Comparison of ENCODE assay signal across 9 cellular contexts in the genomic region with DNA sequence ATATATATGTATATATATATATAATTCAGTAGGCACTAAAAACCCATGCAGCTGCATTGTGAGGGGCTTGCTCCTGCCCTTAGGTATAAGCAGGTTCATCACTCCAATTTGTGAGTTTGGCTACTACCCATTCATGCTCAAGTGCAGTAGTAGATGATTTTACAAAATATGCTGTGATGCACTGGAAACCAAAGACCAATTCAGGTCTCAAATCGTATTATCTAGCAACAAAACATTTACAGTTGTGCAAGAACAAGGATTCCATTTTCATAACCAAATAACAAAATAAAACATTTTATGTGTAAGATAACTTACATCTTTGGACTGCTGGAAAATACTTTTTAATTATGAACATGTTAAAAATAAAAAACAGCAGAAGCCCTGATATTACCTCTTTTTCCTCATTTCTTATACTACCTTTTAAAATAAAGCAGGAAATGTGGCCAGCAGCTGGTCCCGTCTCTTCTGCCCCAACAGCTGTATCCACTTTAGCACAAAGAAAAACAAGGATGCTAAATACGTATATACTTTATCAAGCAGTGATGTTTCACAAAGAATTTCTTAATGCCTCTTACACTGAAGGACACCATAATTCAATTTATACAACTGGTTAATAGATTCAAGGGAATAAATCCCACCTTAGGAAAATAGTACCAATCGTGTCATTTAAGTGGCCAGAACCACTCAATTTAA. TPM values are rescaled to one million over a fixed set of nuclear protein-coding genes. Genes with fewer than 3 reads are reported as not detected.
A peak's percentile ranks its signal among the peaks of the same experiment; 100 is the strongest.
DNase-seq lines count a peak whose midpoint lies in the region; ATAC-seq, FAIRE-seq and TF ChIP-seq lines count a peak whose summit lies in the region.
"Had no signal": no experiment of that assay in that cellular context is flagged by ENCODE, and none has a peak within 500 bp of the region (broad histone marks: within the 10 kb centered on the region; RNA-seq: fewer than 3 reads in every experiment).

No MANE protein-coding gene starts in this region.

- H3K4me1 ChIP-seq in CD8-positive, alpha-beta T cell (ENCODE audit: insufficient read depth, low read length): peaks cover 48% of the 10 kb centered on the region
- no peaks in the 10 kb centered on the region for H3K4me1 ChIP-seq in NT2/D1 (ENCODE audit: insufficient read depth, insufficient read length)
- peaks cover 0 to 3% (median 0%) of the 10 kb centered on the region in 4 experiments; a peak in 3 of 7 replicates for H3K4me1 ChIP-seq in H1 (replicated peaks in 1 of 4; ENCODE audit: control insufficient read depth in 3 of 4, insufficient read depth in 4 of 4, low read length in 3 of 4)
- peaks cover 0 to 10% of the 10 kb centered on the region in 2 donors for H3K4me1 ChIP-seq in neuronal stem cell (ENCODE audit: control insufficient read depth in 2 of 2, insufficient read depth in 1 of 2, low read depth in 1 of 2, low read length in 2 of 2)

- peaks cover 9% of the 10 kb centered on the region for H3K36me3 ChIP-seq in CD8-positive, alpha-beta T cell (ENCODE audit: insufficient read depth, low read length)
- peaks cover 60% of the 10 kb centered on the region for H3K36me3 ChIP-seq in NT2/D1 (ENCODE audit: insufficient read depth, insufficient read length, low read length)
- peaks cover 0 to 55% (median 14%) of the 10 kb centered on the region in 4 experiments; a peak in 4 of 8 replicates for H3K36me3 ChIP-seq in H1 (ENCODE audit: control insufficient read depth in 2 of 4, insufficient read depth in 4 of 4, low read length in 3 of 4)
- peaks cover 3 to 66% of the 10 kb centered on the region in 2 donors for H3K36me3 ChIP-seq in neuronal stem cell (replicated peaks in 1 of 2; ENCODE audit: control insufficient read depth in 2 of 2, insufficient read depth in 2 of 2, low read length in 2 of 2)

- no peak for TF ChIP-seq RAD21 in H1 (IDR thresholded peaks at IDR 0.05 in 1 of 2, conservative IDR thresholded peaks at IDR 0.05 in 1 of 2; ENCODE audit: low read depth in 2 of 2, low read length in 2 of 2)

- TF ChIP-seq POLR2A in H1 (IDR thresholded peaks at IDR 0.05; ENCODE audit: control extremely low read depth in 1 of 2, low read depth in 2 of 2, low read length in 2 of 2): no peak

- ATAC-seq in CD8-positive, alpha-beta T cell: no peak
- no peak for ATAC-seq in GM19455 (IDR thresholded peaks at IDR 0.05; ENCODE audit: unreplicated experiment)
- ATAC-seq in GM19023 (IDR thresholded peaks at IDR 0.05; ENCODE audit: unreplicated experiment): no peak

- TF ChIP-seq CTCF in CD8-positive, alpha-beta T cell (IDR thresholded peaks at IDR 0.05): no peak
- TF ChIP-seq CTCF in H1 (IDR thresholded peaks at IDR 0.05; ENCODE audit: control extremely low read depth in 1 of 3, insufficient read depth in 1 of 3, low read depth in 1 of 3, low read length in 3 of 3): no peak

- no peak overlapping the region for H3K4me3 ChIP-seq in CD8-positive, alpha-beta T cell (ENCODE audit: low read depth, low read length)
- H3K4me3 ChIP-seq in NT2/D1 (ENCODE audit: insufficient read length, low read depth) (peak overlapping the region; percentile 83), H1 (ENCODE audit: extremely low read depth in 1 of 4, insufficient read depth in 2 of 4, low read depth in 3 of 4, low read length in 4 of 4) (peak overlapping the region; percentile 38 to 98 (median 88); a peak in 7 of 8 replicates), neuronal stem cell (ENCODE audit: low read length in 2 of 2) (peak overlapping the region in 1 of 2 donors; percentile 84)

- H3K14ac ChIP-seq in H1 (ENCODE audit: insufficient read length) (no peak overlapping the region), neuronal stem cell (ENCODE audit: low read length) (no peak overlapping the region)

- H3K23ac ChIP-seq in H1 (ENCODE audit: insufficient read length) (no peak overlapping the region), neuronal stem cell (ENCODE audit: low read depth, low read length, poor library complexity) (no peak overlapping the region)

- H2BK15ac ChIP-seq in H1 (ENCODE audit: low read length): no peak overlapping the region
- H2BK15ac ChIP-seq in neuronal stem cell (ENCODE audit: low read length): no peak overlapping the region

- H3K27ac Mint-ChIP-seq in CD8-positive, alpha-beta T cell: peak overlapping the region; percentile 13

- H2BK5ac ChIP-seq in H1 (ENCODE audit: low read depth, low read length): no peak overlapping the region
- no peak overlapping the region for H2BK5ac ChIP-seq in neuronal stem cell (ENCODE audit: low read length)

- no peak overlapping the region for H4K5ac ChIP-seq in H1 (ENCODE audit: insufficient read length, low read depth, low read length)

- no peaks in the 10 kb centered on the region for H3K9me3 ChIP-seq in CD8-positive, alpha-beta T cell (ENCODE audit: low read length)
- no peaks in the 10 kb centered on the region for H3K9me3 ChIP-seq in NT2/D1 (ENCODE audit: insufficient read depth, low read length)
- H3K9me3 ChIP-seq in H1 (ENCODE audit: insufficient read depth in 2 of 2, low read depth in 1 of 2, low read length in 1 of 2): no peaks in the 10 kb centered on the region
- H3K9me3 ChIP-seq in neuronal stem cell (replicated peaks in 1 of 2; ENCODE audit: control insufficient read depth in 2 of 2, insufficient read depth in 1 of 2, low read depth in 1 of 2, low read length in 2 of 2): no peaks in the 10 kb centered on the region

- H4K91ac ChIP-seq in H1 (replicated peaks; ENCODE audit: insufficient read length, low read length) (no peak overlapping the region), neuronal stem cell (ENCODE audit: low read depth, low read length, poor library complexity) (no peak overlapping the region)

- H3K23me2 ChIP-seq in H1 (ENCODE audit: low read depth, low read length): peaks cover 3% of the 10 kb centered on the region; the same call in 1 of the 2 replicates

- H4K8ac ChIP-seq in H1 (ENCODE audit: extremely low read depth, insufficient read depth, low read length): no peak overlapping the region
- H4K8ac ChIP-seq in neuronal stem cell (ENCODE audit: low read depth, low read length): no peak overlapping the region

- no peak overlapping the region for H2AFZ ChIP-seq in H1 (ENCODE audit: low read length)
- H2AFZ ChIP-seq in neuronal stem cell (ENCODE audit: low read length): no peak overlapping the region

- H3K9ac ChIP-seq in NT2/D1 (ENCODE audit: insufficient read length, low read depth): no peak overlapping the region
- H3K9ac ChIP-seq in H1 (replicated peaks in 1 of 4; ENCODE audit: extremely low read depth in 1 of 4, low read depth in 3 of 4, low read length in 3 of 4): peak overlapping the region in 1 of 4 experiments; percentile 14; a peak in 1 of 7 replicates
- no peak overlapping the region for H3K9ac ChIP-seq in neuronal stem cell (ENCODE audit: low read depth, low read length, poor library complexity)

- 55% methylated on average over 4 of the region's 4 CpGs; no CpG with 5 or more reads in 1 of the 2 experiments for WGBS in H1 (ENCODE audit: extremely low coverage in 1 of 2, insufficient coverage in 1 of 2, insufficient read length in 1 of 2, insufficient replicate concordance in 2 of 2, low coverage in 1 of 2, low lambda C conversion rate in 2 of 2, missing lambda C conversion rate in 1 of 2), 2 experiments
- whole genome bisulfite sequencing in neuronal stem cell (ENCODE audit: extremely low coverage in 2 of 2, insufficient read length in 2 of 2, insufficient replicate concordance in 1 of 2), 2 donors: no CpG with 5 or more reads among the region's 4 CpGs

- H3K79me1 ChIP-seq in H1 (ENCODE audit: low read depth, low read length) (no peaks in the 10 kb centered on the region), neuronal stem cell (ENCODE audit: low read depth, low read length) (no peaks in the 10 kb centered on the region)

- no peak overlapping the region for H3K27ac ChIP-seq in CD8-positive, alpha-beta T cell (ENCODE audit: low read depth, low read length)
- H3K27ac ChIP-seq in H1 (ENCODE audit: low read depth, low read length) (no peak overlapping the region), neuronal stem cell (replicated peaks; ENCODE audit: low read length) (no peak overlapping the region)

- H2BK20ac ChIP-seq in H1 (ENCODE audit: low read length): no peak overlapping the region

- H3K4ac ChIP-seq in H1 (replicated peaks; ENCODE audit: insufficient read length, low read depth, low read length): no peak overlapping the region
- H3K4ac ChIP-seq in neuronal stem cell (ENCODE audit: low read length): no peak overlapping the region

- CTCF ChIA-PET in CD8-positive, alpha-beta T cell (lab: Charles Lee): no interaction called here
- CTCF ChIA-PET in H1 (lab: Charles Lee; ENCODE audit: partially characterized antibody): interaction anchor here (0.7 to 3.2 kb wide), 4 partner anchors 13 to 193 kb away, joined by 3 to 6 read pairs (median 4); partner anchors contain the start of genes CCDC83 and SYTL2

- H3K4me2 ChIP-seq in H1 (ENCODE audit: insufficient read depth in 1 of 2, low read depth in 2 of 2, low read length in 2 of 2) (peak overlapping the region; percentile 74 to 97), neuronal stem cell (ENCODE audit: insufficient read depth, low read length, poor library complexity, severe bottlenecking) (peak overlapping the region; percentile 49)

- peak overlapping the region; percentile 60 for H3K4me3 Mint-ChIP-seq in CD8-positive, alpha-beta T cell

- peaks cover 21 to 77% of the 10 kb centered on the region in 2 experiments for H3K79me2 ChIP-seq in H1 (ENCODE audit: control insufficient read depth in 1 of 2, insufficient read depth in 2 of 2, low read length in 2 of 2)

- TF ChIP-seq EP300 in H1 (IDR thresholded peaks at IDR 0.05; ENCODE audit: borderline replicate concordance in 1 of 2, low read depth in 2 of 2, low read length in 2 of 2): no peak

- POLR2A ChIA-PET in CD8-positive, alpha-beta T cell (lab: Charles Lee): interaction anchor here (0.5 to 5.0 kb wide), 3 partner anchors 14 to 34 kb away, joined by 3 to 30 read pairs (median 5); partner anchors contain the start of genes DLG2, TMEM126A and TMEM126B
- POLR2A ChIA-PET in H1 (lab: Charles Lee; ENCODE audit: partially characterized antibody): interaction anchor here (0.6 to 9.9 kb wide), 5 partner anchors 9 to 193 kb away, joined by 3 to 105 read pairs (median 8); partner anchors contain the start of genes CCDC83, TMEM126A and TMEM126B

- H3K27me3 Mint-ChIP-seq in CD8-positive, alpha-beta T cell (ENCODE audit: low read depth): no peaks in the 10 kb centered on the region

- H2AK5ac ChIP-seq in H1 (ENCODE audit: low read depth, low read length): no peak overlapping the region
- H2AK5ac ChIP-seq in neuronal stem cell (ENCODE audit: low read depth, low read length): no peak overlapping the region

- no peak for FAIRE-seq in H1 (lab: Jason Lieb, UNC)

- H3K27me3 ChIP-seq in CD8-positive, alpha-beta T cell (ENCODE audit: insufficient read depth, low read length): no peaks in the 10 kb centered on the region
- H3K27me3 ChIP-seq in NT2/D1 (ENCODE audit: insufficient read depth, insufficient read length) (no peaks in the 10 kb centered on the region), H1 (replicated peaks in 1 of 4; ENCODE audit: control insufficient read depth in 3 of 4, extremely low read depth in 1 of 4, insufficient read depth in 3 of 4, low read length in 3 of 4) (no peaks in the 10 kb centered on the region), neuronal stem cell (ENCODE audit: control insufficient read depth in 3 of 3, insufficient read depth in 3 of 3, low read depth in 1 of 3, low read length in 3 of 3) (no peaks in the 10 kb centered on the region)

- H3K9me3 Mint-ChIP-seq in CD8-positive, alpha-beta T cell: no peaks in the 10 kb centered on the region

- peaks cover 61% of the 10 kb centered on the region for H3K36me3 Mint-ChIP-seq in CD8-positive, alpha-beta T cell

- H3K56ac ChIP-seq in H1 (replicated peaks; ENCODE audit: insufficient read length, low read depth, low read length): no peak overlapping the region

- no peak overlapping the region for H2BK120ac ChIP-seq in H1 (replicated peaks; ENCODE audit: low read depth, low read length)
- no peak overlapping the region for H2BK120ac ChIP-seq in neuronal stem cell (ENCODE audit: low read depth, low read length)

- H3K18ac ChIP-seq in H1 (ENCODE audit: extremely low read depth, low read length) (no peak overlapping the region), neuronal stem cell (ENCODE audit: low read length) (no peak overlapping the region)

- H2BK12ac ChIP-seq in H1 (ENCODE audit: low read depth, low read length) (no peak overlapping the region), neuronal stem cell (ENCODE audit: low read length) (no peak overlapping the region)

- DNase-seq in CD8-positive, alpha-beta T cell: no peak
- DNase-seq in NT2/D1 (ENCODE audit: low read depth, low spot score) (no peak), H1 (ENCODE audit: low read depth in 1 of 2, low spot score in 2 of 2) (no peak), neuronal stem cell (ENCODE audit: low spot score) (no peak), NCI-H2029 treated with DMSO at 0.1 percent for 48 hours (lab: John Stamatoyannopoulos, UW) (no peak), NCI-H1048 (lab: John Stamatoyannopoulos, UW) (no peak)
- DNase-seq: NCI-H526 treated with DMSO at 0.1 percent for 48 hours had no signal

- H4K20me1 ChIP-seq in H1 (replicated peaks in 1 of 2; ENCODE audit: control insufficient read depth in 1 of 2, insufficient read depth in 2 of 2, low read length in 2 of 2): peaks cover 15 to 20% of the 10 kb centered on the region in 2 experiments

- intact Hi-C loops in CD8-positive, alpha-beta T cell (cut with DNase I, micrococcal nuclease): loop anchor here in 1 of 2 experiments (5.0 kb wide), 2 partner anchors 405 to 640 kb away; partner anchors contain the start of genes HIKESHI and PICALM

- peaks cover 60% of the 10 kb centered on the region for H3K4me1 Mint-ChIP-seq in CD8-positive, alpha-beta T cell (ENCODE audit: low read depth)

RNA-seq across cellular contexts. Expression of gene CREBZF, which starts 2.8 kb away (rescaled TPM):
- total RNA-seq in CD8-positive, alpha-beta T cell: 10 to 100 TPM; 32.2 to 33.3 TPM
- total RNA-seq in H1 (2021; fragmentation: NEBNext Ultra II Directional; extraction: Animal tissue kit (Norgen Biotek cat#: 25700)): 44.2 and 44.9 TPM in 2 replicates
- polyA plus RNA-seq in H1 (2011; rRNA removed): 15.4 and 26.5 TPM in 2 replicates
- polyA plus RNA-seq in H1 (2011; cell fraction: cytosol; rRNA removed): 39.2 TPM
- polyA plus RNA-seq in H1 (2011; cell fraction: nucleus; rRNA removed): 66.3 TPM
- polyA plus RNA-seq in H1 (2012, experiment 1 of 2): 30.5 to 34.8 TPM (median 32.2 TPM) in 4 replicates
- polyA plus RNA-seq in H1 (2012, experiment 2 of 2): 8.5 TPM
- 36.2 TPM for polyA plus RNA-seq in H1 (2013, experiment 1 of 2)
- 30.6 TPM for polyA plus RNA-seq in H1 (2013, experiment 2 of 2)
- polyA minus RNA-seq in H1 (2011; rRNA and poly(A)+ RNA removed): 27.5 and 30.2 TPM in 2 replicates
- 27.7 TPM for polyA minus RNA-seq in H1 (2011; cell fraction: cytosol; rRNA and poly(A)+ RNA removed)
- 64.7 TPM for polyA minus RNA-seq in H1 (2011; cell fraction: nucleus; rRNA and poly(A)+ RNA removed)
- polyA plus RNA-seq in neuronal stem cell (2013, experiment 1 of 2): 42.1 TPM
- 42.6 TPM for polyA plus RNA-seq in neuronal stem cell (2013, experiment 2 of 2)

RNA-seq across cellular contexts. Expression of gene TMEM126A, which starts 14.4 kb away (rescaled TPM):
- 10 to 100 TPM; 23.3 to 26.8 TPM for total RNA-seq in CD8-positive, alpha-beta T cell
- 33.7 and 36.2 TPM in 2 replicates for total RNA-seq in H1 (2021; fragmentation: NEBNext Ultra II Directional; extraction: Animal tissue kit (Norgen Biotek cat#: 25700))
- polyA plus RNA-seq in H1 (2011; rRNA removed): 24.8 and 58.7 TPM in 2 replicates
- 37.2 TPM for polyA plus RNA-seq in H1 (2011; cell fraction: cytosol; rRNA removed)
- polyA plus RNA-seq in H1 (2011; cell fraction: nucleus; rRNA removed): 7.4 TPM
- polyA plus RNA-seq in H1 (2012, experiment 1 of 2): 33.1 to 60.1 TPM (median 40.5 TPM) in 4 replicates
- 29.6 TPM for polyA plus RNA-seq in H1 (2012, experiment 2 of 2)
- 62.5 TPM for polyA plus RNA-seq in H1 (2013, experiment 1 of 2)
- polyA plus RNA-seq in H1 (2013, experiment 2 of 2): 65.6 TPM
- polyA minus RNA-seq in H1 (2011; rRNA and poly(A)+ RNA removed): 18.7 and 20.1 TPM in 2 replicates
- 7.6 TPM for polyA minus RNA-seq in H1 (2011; cell fraction: cytosol; rRNA and poly(A)+ RNA removed)
- polyA minus RNA-seq in H1 (2011; cell fraction: nucleus; rRNA and poly(A)+ RNA removed): 14.6 TPM
- 49.6 TPM for polyA plus RNA-seq in neuronal stem cell (2013, experiment 1 of 2)
- 51.7 TPM for polyA plus RNA-seq in neuronal stem cell (2013, experiment 2 of 2)

RNA-seq across cellular contexts. Expression of gene CCDC89, which starts 23.9 kb away (rescaled TPM):
- total RNA-seq in CD8-positive, alpha-beta T cell: not detected
- not detected in 2 replicates for total RNA-seq in H1 (2021; fragmentation: NEBNext Ultra II Directional; extraction: Animal tissue kit (Norgen Biotek cat#: 25700))
- not detected in 2 replicates for polyA plus RNA-seq in H1 (2011; rRNA removed)
- not detected for polyA plus RNA-seq in H1 (2011; cell fraction: cytosol; rRNA removed)
- polyA plus RNA-seq in H1 (2011; cell fraction: nucleus; rRNA removed): not detected
- not detected in 4 replicates for polyA plus RNA-seq in H1 (2012, experiment 1 of 2)
- not detected for polyA plus RNA-seq in H1 (2012, experiment 2 of 2)
- not detected for polyA plus RNA-seq in H1 (2013, experiment 1 of 2)
- 0.06 TPM for polyA plus RNA-seq in H1 (2013, experiment 2 of 2)
- not detected in 2 replicates for polyA minus RNA-seq in H1 (2011; rRNA and poly(A)+ RNA removed)
- not detected for polyA minus RNA-seq in H1 (2011; cell fraction: cytosol; rRNA and poly(A)+ RNA removed)
- not detected for polyA minus RNA-seq in H1 (2011; cell fraction: nucleus; rRNA and poly(A)+ RNA removed)
- 0.04 TPM for polyA plus RNA-seq in neuronal stem cell (2013, experiment 1 of 2)
- 0.03 TPM for polyA plus RNA-seq in neuronal stem cell (2013, experiment 2 of 2)

RNA-seq across cellular contexts. Expression of gene TMEM126B, which starts 33.7 kb away (rescaled TPM):
- 10 to 100 TPM; 16.2 to 19.9 TPM for total RNA-seq in CD8-positive, alpha-beta T cell
- total RNA-seq in H1 (2021; fragmentation: NEBNext Ultra II Directional; extraction: Animal tissue kit (Norgen Biotek cat#: 25700)): 82.8 and 85.6 TPM in 2 replicates
- polyA plus RNA-seq in H1 (2011; rRNA removed): 58.5 and 101 TPM in 2 replicates
- polyA plus RNA-seq in H1 (2011; cell fraction: cytosol; rRNA removed): 66.5 TPM
- polyA plus RNA-seq in H1 (2011; cell fraction: nucleus; rRNA removed): 20.3 TPM
- 55.7 to 104 TPM (median 64.7 TPM) in 4 replicates for polyA plus RNA-seq in H1 (2012, experiment 1 of 2)
- 44.4 TPM for polyA plus RNA-seq in H1 (2012, experiment 2 of 2)
- 76.0 TPM for polyA plus RNA-seq in H1 (2013, experiment 1 of 2)
- 70.2 TPM for polyA plus RNA-seq in H1 (2013, experiment 2 of 2)
- 26.3 and 30.6 TPM in 2 replicates for polyA minus RNA-seq in H1 (2011; rRNA and poly(A)+ RNA removed)
- polyA minus RNA-seq in H1 (2011; cell fraction: cytosol; rRNA and poly(A)+ RNA removed): 14.1 TPM
- polyA minus RNA-seq in H1 (2011; cell fraction: nucleus; rRNA and poly(A)+ RNA removed): 37.1 TPM
- polyA plus RNA-seq in neuronal stem cell (2013, experiment 1 of 2): 49.9 TPM
- polyA plus RNA-seq in neuronal stem cell (2013, experiment 2 of 2): 52.2 TPM

RNA-seq across cellular contexts. Expression of gene DLG2, which starts 35.0 kb away (rescaled TPM):
- 1 to 10 TPM; 2.1 to 2.3 TPM for total RNA-seq in CD8-positive, alpha-beta T cell
- total RNA-seq in H1 (2021; fragmentation: NEBNext Ultra II Directional; extraction: Animal tissue kit (Norgen Biotek cat#: 25700)): 14.3 and 17.0 TPM in 2 replicates
- 1.7 and 2.2 TPM in 2 replicates for polyA plus RNA-seq in H1 (2011; rRNA removed)
- polyA plus RNA-seq in H1 (2011; cell fraction: cytosol; rRNA removed): 2.6 TPM
- polyA plus RNA-seq in H1 (2011; cell fraction: nucleus; rRNA removed): 4.4 TPM
- 3.1 to 7.0 TPM (median 4.1 TPM) in 4 replicates for polyA plus RNA-seq in H1 (2012, experiment 1 of 2)
- polyA plus RNA-seq in H1 (2012, experiment 2 of 2): 1.2 TPM
- 5.3 TPM for polyA plus RNA-seq in H1 (2013, experiment 1 of 2)
- polyA plus RNA-seq in H1 (2013, experiment 2 of 2): 4.6 TPM
- 20.6 and 22.5 TPM in 2 replicates for polyA minus RNA-seq in H1 (2011; rRNA and poly(A)+ RNA removed)
- polyA minus RNA-seq in H1 (2011; cell fraction: cytosol; rRNA and poly(A)+ RNA removed): 5.7 TPM
- 70.0 TPM for polyA minus RNA-seq in H1 (2011; cell fraction: nucleus; rRNA and poly(A)+ RNA removed)
- polyA plus RNA-seq in neuronal stem cell (2013, experiment 1 of 2): 1.2 TPM
- 1.6 TPM for polyA plus RNA-seq in neuronal stem cell (2013, experiment 2 of 2)
